Comparison of ENCODE assay signal across 26 cellular contexts in genomic region chr14:24254630-24255392, GRCh38. TPM values are rescaled to one million over a fixed set of nuclear protein-coding genes. Genes with fewer than 3 reads are reported as not detected.
"Had no signal": no experiment of that assay in that cellular context is flagged by ENCODE, and none has a peak within 500 bp of the region (broad histone marks: within the 10 kb centered on the region; RNA-seq: fewer than 3 reads in every experiment).

No MANE protein-coding gene starts in this region.

- H3K4me1 ChIP-seq: colonic mucosa, parathyroid adenoma, psoas muscle, transverse colon had no signal

- H3K27ac ChIP-seq: colonic mucosa, foreskin keratinocyte, parathyroid adenoma, psoas muscle, stomach, thoracic aorta, transverse colon had no signal

- ATAC-seq: foreskin keratinocyte; left colon; naive thymus-derived CD4-positive, alpha-beta T cell; psoas muscle; sciatic nerve; stimulated activated naive B cell treated with anti-CD40 and anti-IgM and Interleukin-4, amounts not matched to agents 10 μg/mL and 1 μg/mL and 100 μg/mL, for 72 hours had no signal

- H3K9me3 ChIP-seq: colonic mucosa, psoas muscle, stomach, thoracic aorta, transverse colon had no signal

- H2AFZ ChIP-seq: parathyroid adenoma had no signal

- DNase-seq: cerebellar nuclear complex; colonic mucosa; effector CD4-positive, alpha-beta T cell; endodermal cell; erythroblast; foreskin keratinocyte; immature natural killer cell; mesendoderm; naive thymus-derived CD4-positive, alpha-beta T cell; nucleus accumbens; psoas muscle; retina; stimulated activated CD4-positive, alpha-beta T cell treated with anti-CD3 and anti-CD28 coated beads, Interleukin-2, amount 100 ng/mL, for 24 hours; stimulated activated CD4-positive, alpha-beta T cell treated with anti-CD3 and anti-CD28 coated beads, Interleukin-4, amount 100 ng/mL, for 4 hours; stimulated activated naive B cell treated with anti-CD40 and anti-IgM and Interleukin-4, amounts not matched to agents 10 μg/mL and 1 μg/mL and 100 μg/mL, for 72 hours; stomach; substantia nigra; transverse colon had no signal

- H3K9ac ChIP-seq: parathyroid adenoma had no signal

- FAIRE-seq: endothelial cell of umbilical vein, keratinocyte, urothelium cell line had no signal

- H3K4me3 ChIP-seq: colonic mucosa, lung, psoas muscle, stomach, thoracic aorta, transverse colon had no signal

- H3K79me2 ChIP-seq: parathyroid adenoma had no signal

- H3K36me3 ChIP-seq: colonic mucosa, thoracic aorta, transverse colon had no signal

- H3K27me3 ChIP-seq: colonic mucosa, foreskin keratinocyte, stomach, transverse colon had no signal

RNA-seq across cellular contexts. Expression of gene TGM1, which starts 8.2 kb away (rescaled TPM):
- polyA plus RNA-seq: naive thymus-derived CD4-positive, alpha-beta T cell had no signal
